ENCODE assay signal across 15 cellular contexts in the genomic region with DNA sequence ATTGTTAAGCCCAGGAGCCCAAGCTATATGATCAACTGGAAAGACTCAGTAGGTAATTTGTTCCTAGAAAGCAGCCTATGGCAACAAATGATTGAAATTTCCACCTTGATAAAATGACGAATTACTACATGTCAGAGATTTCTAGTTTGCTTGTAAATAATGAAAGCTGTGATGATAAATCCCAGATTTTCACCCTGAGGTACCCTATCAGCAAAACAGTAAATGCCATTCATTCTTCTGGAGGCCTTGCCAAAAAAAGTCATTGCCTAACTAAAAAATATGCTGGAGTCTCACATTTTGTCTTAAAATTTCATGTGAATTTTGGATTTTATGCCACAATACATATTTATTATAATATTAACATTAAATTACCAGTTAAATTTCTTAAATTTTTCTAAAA.
DNase-seq lines count a peak whose midpoint lies in the region; ATAC-seq and TF ChIP-seq lines count a peak whose summit lies in the region.
"Had no signal": no experiment of that assay in that cellular context is flagged by ENCODE, and none has a peak within 500 bp of the region (broad histone marks: within the 10 kb centered on the region; RNA-seq: fewer than 3 reads in every experiment).

No MANE protein-coding gene starts in this region.

- WGBS in SK-N-SH (ENCODE audit: low lambda C conversion rate): 75% methylated on average over 1 of the region's 1 CpG

- H3K4me2 ChIP-seq in SK-N-SH: no peak overlapping the region

- no peaks in the 10 kb centered on the region for H3K27me3 ChIP-seq in SK-N-SH (ENCODE audit: insufficient read depth)

- no peaks in the 10 kb centered on the region for H3K9me2 ChIP-seq in SK-N-SH

- no peak for TF ChIP-seq RAD21 in SK-N-SH (IDR thresholded peaks at IDR 0.05; ENCODE audit: low read length)

- H3K79me2 ChIP-seq in SK-N-SH (ENCODE audit: insufficient read depth): no peaks in the 10 kb centered on the region

- TF ChIP-seq CTCF in SK-N-SH (IDR thresholded peaks at IDR 0.05) (no peak), choroid plexus epithelial cell (conservative IDR thresholded peaks at IDR 0.05; ENCODE audit: low read depth, low read length) (no peak), fibroblast of pulmonary artery (IDR thresholded peaks at IDR 0.05; ENCODE audit: low read length, missing control alignments) (no peak)

- no peaks in the 10 kb centered on the region for H3K36me3 ChIP-seq in SK-N-SH (replicated peaks in 1 of 2; ENCODE audit: control insufficient read depth in 1 of 2, insufficient read depth in 2 of 2, low read length in 1 of 2)
- H3K36me3 ChIP-seq: HAP-1 had no signal

- no peak overlapping the region for H2AFZ ChIP-seq in SK-N-SH (ENCODE audit: low read depth)

- no peaks in the 10 kb centered on the region for H3K9me3 ChIP-seq in SK-N-SH
- H3K9me3 ChIP-seq: HAP-1 had no signal

- POLR2A ChIA-PET in SK-N-SH (lab: Yijun Ruan, JAX): no interaction called here

- no peak overlapping the region for H3K4me3 ChIP-seq in SK-N-SH (ENCODE audit: low read depth in 2 of 2, low read length in 1 of 2)
- no peak overlapping the region for H3K4me3 ChIP-seq in choroid plexus epithelial cell (ENCODE audit: low read depth, low read length)
- H3K4me3 ChIP-seq in fibroblast of pulmonary artery (replicated peaks; ENCODE audit: low read depth, low read length): no peak overlapping the region
- H3K4me3 ChIP-seq: HAP-1 had no signal

- ATAC-seq in SK-N-SH treated with all-trans-retinoic acid at 6 μM for 48 hours: no peak
- ATAC-seq in HG03354 (IDR thresholded peaks at IDR 0.05; ENCODE audit: poor library complexity, severe bottlenecking, unreplicated experiment): no peak
- ATAC-seq in activated T-cell treated with anti-CD3 and anti-CD28 coated beads, Interleukin-2, amount 50 U/mL, for 4 hours: no peak

- H3K27ac ChIP-seq in SK-N-SH (ENCODE audit: low read depth in 2 of 2, low read length in 1 of 2): no peak overlapping the region
- no peak overlapping the region for H3K27ac ChIP-seq in substantia nigra (ENCODE audit: low read depth, low read length, poor library complexity, severe bottlenecking)
- H3K27ac ChIP-seq: 22Rv1 had no signal

- TF ChIP-seq EP300 in SK-N-SH (IDR thresholded peaks at IDR 0.05; ENCODE audit: borderline replicate concordance in 1 of 2, low read depth in 1 of 2, low read length in 1 of 2): no peak

- no peaks in the 10 kb centered on the region for H3K36me3 Mint-ChIP-seq in activated T-cell treated with anti-CD3 and anti-CD28 coated beads, Interleukin-2, amount 50 U/mL, for 4 hours (ENCODE audit: insufficient read depth)

- no peak overlapping the region for H3K4me3 Mint-ChIP-seq in activated T-cell treated with anti-CD3 and anti-CD28 coated beads, Interleukin-2, amount 50 U/mL, for 4 hours
- H3K4me3 Mint-ChIP-seq: B cell; CD4-positive, alpha-beta T cell had no signal

- no peaks in the 10 kb centered on the region for H4K20me1 ChIP-seq in SK-N-SH (ENCODE audit: insufficient read depth)

- H3K9me3 Mint-ChIP-seq in activated T-cell treated with anti-CD3 and anti-CD28 coated beads, Interleukin-2, amount 50 U/mL, for 4 hours: no peaks in the 10 kb centered on the region

- H3K27me3 Mint-ChIP-seq in activated T-cell treated with anti-CD3 and anti-CD28 coated beads, Interleukin-2, amount 50 U/mL, for 4 hours (ENCODE audit: low read depth): peaks cover 2% of the 10 kb centered on the region

- H3K9ac ChIP-seq in SK-N-SH: no peak overlapping the region

- H3K4me1 Mint-ChIP-seq in activated T-cell treated with anti-CD3 and anti-CD28 coated beads, Interleukin-2, amount 50 U/mL, for 4 hours (ENCODE audit: low read depth): no peaks in the 10 kb centered on the region

- DNase-seq in SK-N-SH (no peak), choroid plexus epithelial cell (ENCODE audit: low read depth) (peak; percentile 39), fibroblast of pulmonary artery (ENCODE audit: low read depth) (peak; percentile 56), substantia nigra (lab: John Stamatoyannopoulos, UW) (no peak), AG08395 (ENCODE audit: low spot score) (no peak)
- no peak for DNase-seq in activated T-cell treated with anti-CD3 and anti-CD28 coated beads, Interleukin-2, amount 50 U/mL, for 4 hours
- DNase-seq: C1 segment of cervical spinal cord; Calu3; CD4-positive, alpha-beta T cell; DMS 273 treated with DMSO at 0.1 percent for 48 hours had no signal

- CTCF ChIA-PET in SK-N-SH (lab: Yijun Ruan, JAX): interaction anchor here (1.2 kb wide), 1 partner anchor 17 kb away, joined by 4 read pairs; no protein-coding TSS in a partner anchor

- H3F3A ChIP-seq in SK-N-SH (replicated peaks; ENCODE audit: insufficient read depth): no peaks in the 10 kb centered on the region

- H3K4me1 ChIP-seq in SK-N-SH (ENCODE audit: control insufficient read depth in 1 of 2, insufficient read depth in 2 of 2, low read depth in 1 of 2, low read length in 1 of 2): no peaks in the 10 kb centered on the region

TF ChIP-seq in SK-N-SH treated with all-trans-retinoic acid at 6 μM for 48 hours, 23 proteins besides CTCF, POLR2A, EP300 and RAD21:
- no peak for TF ChIP-seq TOX (CRISPR knock-in tag; IDR thresholded peaks at IDR 0.05; ENCODE audit: borderline replicate concordance)
- 0 out of 2 replicates have a peak, but pooled peaks have one; percentile 8 for TF ChIP-seq ISL1 (CRISPR knock-in tag; IDR thresholded peaks at IDR 0.05)
TF ChIP-seq in SK-N-SH treated with all-trans-retinoic acid at 6 μM for 48 hours: peak in this region for 1.

TF ChIP-seq in SK-N-SH, 30 proteins besides CTCF, POLR2A, EP300 and RAD21:
- TF ChIP-seq TAF1 (IDR thresholded peaks at IDR 0.05; ENCODE audit: borderline replicate concordance, low read depth, low read length) (no peak), RFX5 (IDR thresholded peaks at IDR 0.05; ENCODE audit: low read length) (no peak), GATA2 (CRISPR knock-in tag; IDR thresholded peaks at IDR 0.05) (no peak), SMC3 (IDR thresholded peaks at IDR 0.05; ENCODE audit: low read depth, low read length) (no peak), JUND (IDR thresholded peaks at IDR 0.05) (no peak)
- TF ChIP-seq, protein P1, sequence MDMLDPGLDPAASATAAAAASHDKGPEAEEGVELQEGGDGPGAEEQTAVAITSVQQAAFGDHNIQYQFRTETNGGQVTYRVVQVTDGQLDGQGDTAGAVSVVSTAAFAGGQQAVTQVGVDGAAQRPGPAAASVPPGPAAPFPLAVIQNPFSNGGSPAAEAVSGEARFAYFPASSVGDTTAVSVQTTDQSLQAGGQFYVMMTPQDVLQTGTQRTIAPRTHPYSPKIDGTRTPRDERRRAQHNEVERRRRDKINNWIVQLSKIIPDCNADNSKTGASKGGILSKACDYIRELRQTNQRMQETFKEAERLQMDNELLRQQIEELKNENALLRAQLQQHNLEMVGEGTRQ (IDR thresholded peaks at IDR 0.05; ENCODE audit: borderline replicate concordance, low read depth, low read length): no peak

Comparison
In these comparisons a context has a peak if more than half of its experiments do, and no peak if none do; other contexts are left out.
1. DNase-seq: peak in choroid plexus epithelial cell (single experiment) and fibroblast of pulmonary artery (single experiment); none in SK-N-SH (single experiment), substantia nigra (0 of 49), AG08395 (single experiment) and activated T-cell treated with anti-CD3 and anti-CD28 coated beads, Interleukin-2, amount 50 U/mL, for 4 hours (single experiment).